Comparison of ENCODE assay signal across 2 cellular contexts in the genomic region with DNA sequence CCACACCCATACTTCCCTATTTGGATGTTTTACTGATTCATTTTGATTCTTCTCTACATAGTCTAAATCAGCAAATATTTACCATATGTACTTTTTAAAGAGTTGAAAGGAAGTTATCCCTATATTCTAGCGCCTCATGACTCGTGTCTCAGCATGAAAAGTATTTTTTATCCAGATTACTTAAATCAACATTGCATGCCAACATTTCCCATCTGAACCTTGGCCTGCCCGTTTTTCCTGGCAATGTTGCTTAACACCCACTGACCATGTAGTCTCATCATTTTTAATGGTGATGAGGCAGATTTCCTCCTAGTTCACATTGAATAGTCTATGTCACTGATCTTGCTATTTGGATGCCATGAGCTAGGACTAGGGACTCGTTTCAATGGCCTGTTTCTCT.
TF ChIP-seq lines count a peak whose summit lies in the region.

No MANE protein-coding gene starts in this region.

TF ChIP-seq in IMR-90, 13 proteins besides CTCF, POLR2A, EP300 and RAD21:
- no peak for TF ChIP-seq RFX5 (IDR thresholded peaks at IDR 0.05; ENCODE audit: low read depth, low read length)
- no peak for TF ChIP-seq SMC3 (IDR thresholded peaks at IDR 0.05; ENCODE audit: low read depth, low read length)
- TF ChIP-seq NFE2L2 (IDR thresholded peaks at IDR 0.05; ENCODE audit: low read depth, low read length): peak; percentile 52; the same call in 1 of the 2 replicates
- TF ChIP-seq CEBPB (IDR thresholded peaks at IDR 0.05; ENCODE audit: low read depth, low read length): peak; percentile 58
- no peak for TF ChIP-seq RCOR1 (IDR thresholded peaks at IDR 0.05; ENCODE audit: insufficient replicate concordance, low read length)
- TF ChIP-seq MAFK (IDR thresholded peaks at IDR 0.05; ENCODE audit: low read depth, low read length): no peak

TF ChIP-seq in SK-N-SH treated with all-trans-retinoic acid at 6 μM for 48 hours, 23 proteins besides CTCF, POLR2A, EP300 and RAD21:
- TF ChIP-seq, protein P1, sequence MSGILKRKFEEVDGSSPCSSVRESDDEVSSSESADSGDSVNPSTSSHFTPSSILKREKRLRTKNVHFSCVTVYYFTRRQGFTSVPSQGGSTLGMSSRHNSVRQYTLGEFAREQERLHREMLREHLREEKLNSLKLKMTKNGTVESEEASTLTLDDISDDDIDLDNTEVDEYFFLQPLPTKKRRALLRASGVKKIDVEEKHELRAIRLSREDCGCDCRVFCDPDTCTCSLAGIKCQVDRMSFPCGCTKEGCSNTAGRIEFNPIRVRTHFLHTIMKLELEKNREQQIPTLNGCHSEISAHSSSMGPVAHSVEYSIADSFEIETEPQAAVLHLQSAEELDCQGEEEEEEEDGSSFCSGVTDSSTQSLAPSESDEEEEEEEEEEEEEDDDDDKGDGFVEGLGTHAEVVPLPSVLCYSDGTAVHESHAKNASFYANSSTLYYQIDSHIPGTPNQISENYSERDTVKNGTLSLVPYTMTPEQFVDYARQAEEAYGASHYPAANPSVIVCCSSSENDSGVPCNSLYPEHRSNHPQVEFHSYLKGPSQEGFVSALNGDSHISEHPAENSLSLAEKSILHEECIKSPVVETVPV (CRISPR knock-in tag; IDR thresholded peaks at IDR 0.05): no peak
- TF ChIP-seq SNAI2 (CRISPR knock-in tag; IDR thresholded peaks at IDR 0.05): no peak
- TF ChIP-seq ZNF565 (CRISPR knock-in tag; conservative IDR thresholded peaks at IDR 0.05; ENCODE audit: low read depth): no peak
- no peak for TF ChIP-seq ZNF70 (CRISPR knock-in tag; IDR thresholded peaks at IDR 0.05)
- TF ChIP-seq ZNF8 (CRISPR knock-in tag; IDR thresholded peaks at IDR 0.05): no peak
- no peak for TF ChIP-seq ESRRG (CRISPR knock-in tag; IDR thresholded peaks at IDR 0.05)
- TF ChIP-seq ZFP30 (CRISPR knock-in tag; IDR thresholded peaks at IDR 0.05): no peak
- TF ChIP-seq PPARA (CRISPR knock-in tag; IDR thresholded peaks at IDR 0.05; ENCODE audit: borderline replicate concordance): no peak
- no peak for TF ChIP-seq ISL1 (CRISPR knock-in tag; IDR thresholded peaks at IDR 0.05)
TF ChIP-seq in SK-N-SH treated with all-trans-retinoic acid at 6 μM for 48 hours: peak in this region for 0.
